ENCODE assay signal across 3 cellular contexts in the genomic region with DNA sequence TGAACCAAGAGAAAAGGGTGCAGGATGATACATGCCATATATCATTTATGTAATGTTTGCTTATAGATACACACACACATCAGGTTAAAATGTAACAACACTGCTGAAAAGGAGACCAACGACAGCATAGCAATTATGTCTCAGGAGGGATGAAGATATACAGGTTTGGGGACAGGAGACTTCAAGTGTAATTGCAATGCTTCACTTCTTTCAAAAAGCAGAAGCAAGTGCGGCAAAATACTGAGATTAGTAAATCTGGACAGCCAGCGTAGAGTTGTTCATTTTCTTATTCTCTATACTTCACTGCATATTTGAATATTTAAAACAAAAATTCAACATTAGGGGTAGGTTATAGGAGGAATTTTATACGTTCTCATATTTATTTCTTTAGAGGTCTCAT.
"Had no signal": no experiment of that assay in that cellular context is flagged by ENCODE, and none has a peak within 500 bp of the region (broad histone marks: within the 10 kb centered on the region; RNA-seq: fewer than 3 reads in every experiment).

No MANE protein-coding gene starts in this region.

- DNase-seq: GDM1, GF-D8 had no signal

- ATAC-seq: GM12878 had no signal
